33 cellular contexts compared by ENCODE assay signal in the genomic region with DNA sequence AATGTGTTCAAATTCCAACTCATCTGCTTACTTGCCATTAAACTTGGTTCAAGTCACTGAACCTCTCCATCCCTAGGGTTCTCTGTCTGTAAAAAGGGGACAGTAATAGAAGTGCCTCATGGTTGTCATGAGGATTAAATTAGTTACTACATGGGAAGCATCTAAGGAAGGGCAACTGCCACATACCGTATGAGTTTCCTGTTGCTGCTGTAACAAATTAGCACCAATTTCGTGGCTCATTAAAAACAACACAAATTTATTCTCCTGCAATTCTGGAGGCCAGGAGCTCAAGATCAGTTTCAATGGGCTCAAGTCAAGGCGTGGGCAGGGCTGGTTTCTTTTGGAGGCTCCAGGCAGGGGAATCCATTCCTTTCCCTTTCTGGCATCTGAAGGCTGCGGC. TPM values are rescaled to one million over a fixed set of nuclear protein-coding genes. Genes with fewer than 3 reads are reported as not detected.
DNase-seq lines count a peak whose midpoint lies in the region; ATAC-seq, FAIRE-seq and TF ChIP-seq lines count a peak whose summit lies in the region.
"Had no signal": no experiment of that assay in that cellular context is flagged by ENCODE, and none has a peak within 500 bp of the region (broad histone marks: within the 10 kb centered on the region; RNA-seq: fewer than 3 reads in every experiment).

No MANE protein-coding gene starts in this region.

- no peak overlapping the region for H3K4ac ChIP-seq in IMR-90 (ENCODE audit: low read depth, low read length)

- peak overlapping the region; percentile 70 for H2AK9ac ChIP-seq in IMR-90 (replicated peaks; ENCODE audit: low read depth, low read length, poor library complexity)

- intact Hi-C loops in HepG2 (cut with micrococcal nuclease; ENCODE audit: unreplicated experiment) (no loop called here), right lobe of liver (cut with DNase I) (no loop called here), IMR-90 (cut with micrococcal nuclease) (no loop called here), kidney (cut with DNase I) (no loop called here), spleen (cut with DNase I; ENCODE audit: low total_unique reads) (no loop called here)
- intact Hi-C loops in activated CD4-positive, alpha-beta T cell treated with anti-CD3 and anti-CD28 coated beads, Interleukin-2, amount 10 ng/mL, durations not matched to agents 24 days and 14 days (cut with micrococcal nuclease) = no loop called here

- no peak overlapping the region for H3K4me3 Mint-ChIP-seq in activated CD4-positive, alpha-beta T cell treated with anti-CD3 and anti-CD28 coated beads, Interleukin-2, amount 10 ng/mL, durations not matched to agents 24 days and 14 days
- no peak overlapping the region for H3K4me3 Mint-ChIP-seq in T-helper 2 cell treated with Interferon-gamma antibody and Interleukin-4, amounts not matched to agents 5 μg/mL and 100 μg/mL, for 36 hours
- H3K4me3 Mint-ChIP-seq: CD14-positive monocyte; CD4-positive, alpha-beta memory T cell; CD4-positive, CD25-positive, alpha-beta regulatory T cell; CD8-positive, alpha-beta memory T cell had no signal

- TF ChIP-seq RAD21 in HepG2 (CRISPR knock-in tag; IDR thresholded peaks at IDR 0.05) (no peak), IMR-90 (IDR thresholded peaks at IDR 0.05; ENCODE audit: low read length) (no peak)

- no peak overlapping the region for H3K14ac ChIP-seq in IMR-90 (replicated peaks; ENCODE audit: low read depth, low read length)

- H3K4me1 Mint-ChIP-seq in activated CD4-positive, alpha-beta T cell treated with anti-CD3 and anti-CD28 coated beads, Interleukin-2, amount 10 ng/mL, durations not matched to agents 24 days and 14 days = peaks cover 7% of the 10 kb centered on the region
- H3K4me1 Mint-ChIP-seq in T-helper 2 cell treated with Interferon-gamma antibody and Interleukin-4, amounts not matched to agents 5 μg/mL and 100 μg/mL, for 36 hours (ENCODE audit: low read depth) = peaks cover 14% of the 10 kb centered on the region
- H3K4me1 Mint-ChIP-seq: CD8-positive, alpha-beta memory T cell had no signal

- no peak overlapping the region for H3K56ac ChIP-seq in IMR-90 (ENCODE audit: extremely low read depth, insufficient read depth, low read length)

- no peaks in the 10 kb centered on the region for H3K36me3 ChIP-seq in HepG2 (replicated peaks in 1 of 2; ENCODE audit: control insufficient read depth in 1 of 2, insufficient read depth in 2 of 2, low read length in 2 of 2)
- no peaks in the 10 kb centered on the region for H3K36me3 ChIP-seq in right lobe of liver
- no peaks in the 10 kb centered on the region for H3K36me3 ChIP-seq in IMR-90 (ENCODE audit: control insufficient read depth, insufficient read depth, low read length)
- no peaks in the 10 kb centered on the region for H3K36me3 ChIP-seq in kidney (ENCODE audit: control insufficient read depth in 1 of 2, insufficient read depth in 2 of 2, low read length in 2 of 2)
- peaks cover 0 to 51% (median 0%) of the 10 kb centered on the region in 6 donors for H3K36me3 ChIP-seq in spleen
- H3K36me3 ChIP-seq: BE2C, BLaER1 had no signal

- BruUV-seq in HepG2 (replicated peaks; lab: Mats Ljungman, UMichigan) (no TSS peak), IMR-90 (replicated peaks; lab: Mats Ljungman, UMichigan) (no TSS peak)

- H2BK20ac ChIP-seq in IMR-90 (ENCODE audit: low read depth, low read length) = no peak overlapping the region

- no peak overlapping the region for H3K23ac ChIP-seq in IMR-90 (ENCODE audit: low read depth, low read length)

- H4K91ac ChIP-seq in IMR-90 (ENCODE audit: insufficient read depth, low read depth, low read length) = no peak overlapping the region

- in situ Hi-C loops in HepG2 (cut with HindIII; ENCODE audit: extremely low pct_ligation_motif_present, low pct_unique_long_range_greater_than_20kb) (no loop called here), IMR-90 (cut with MboI; ENCODE audit: low sequenced_read_pairs) (no loop called here)

- TF ChIP-seq CTCF in HepG2 (CRISPR knock-in tag; IDR thresholded peaks at IDR 0.05) = no peak
- TF ChIP-seq CTCF in right lobe of liver (IDR thresholded peaks at IDR 0.05) = no peak
- TF ChIP-seq CTCF in IMR-90 (conservative IDR thresholded peaks at IDR 0.05; ENCODE audit: low read depth, low read length) = no peak
- no peak for TF ChIP-seq CTCF in kidney (IDR thresholded peaks at IDR 0.05; ENCODE audit: borderline replicate concordance, extremely low read depth, insufficient read depth)
- no peak for TF ChIP-seq CTCF in spleen (IDR thresholded peaks at IDR 0.05 in 8 of 11, conservative IDR thresholded peaks at IDR 0.05 in 3 of 11)

- no peak overlapping the region for H4K8ac ChIP-seq in IMR-90 (ENCODE audit: low read depth in 2 of 2, low read length in 2 of 2)

- FAIRE-seq in HepG2 (lab: Jason Lieb, UNC) (no peak), kidney (lab: Jason Lieb, UNC) (no peak)
- FAIRE-seq: A204.1, GM12878, GM12892, GM18507 had no signal

- no peak overlapping the region for H3K4me3 ChIP-seq in HepG2 (replicated peaks in 1 of 3; ENCODE audit: insufficient read depth in 1 of 3, low read depth in 2 of 3, low read length in 3 of 3)
- H3K4me3 ChIP-seq in right lobe of liver = no peak overlapping the region
- no peak overlapping the region for H3K4me3 ChIP-seq in IMR-90 (ENCODE audit: insufficient read depth, low read depth, low read length)
- H3K4me3 ChIP-seq in kidney (ENCODE audit: low read length in 2 of 2) = no peak overlapping the region
- H3K4me3 ChIP-seq in spleen = no peak overlapping the region
- H3K4me3 ChIP-seq: BLaER1, GM12878 had no signal

- peaks cover 4 to 61% of the 10 kb centered on the region in 2 experiments for H3K27me3 ChIP-seq in HepG2 (ENCODE audit: control insufficient read depth in 1 of 2, insufficient read depth in 2 of 2, low read length in 2 of 2)
- no peaks in the 10 kb centered on the region for H3K27me3 ChIP-seq in right lobe of liver
- no peaks in the 10 kb centered on the region for H3K27me3 ChIP-seq in IMR-90 (ENCODE audit: control insufficient read depth, insufficient read depth, low read length)
- H3K27me3 ChIP-seq in spleen (replicated peaks in 1 of 7) = peaks cover 0 to 24% (median 0%) of the 10 kb centered on the region in 7 donors
- H3K27me3 ChIP-seq: BLaER1 had no signal

- dilution Hi-C loops in IMR-90 (cut with HindIII; ENCODE audit: low sequenced_read_pairs, unreplicated experiment) = no loop called here

- no peak overlapping the region for H2BK120ac ChIP-seq in IMR-90 (ENCODE audit: low read depth, low read length)

- no peak overlapping the region for H2AFZ ChIP-seq in HepG2 (ENCODE audit: low read length)
- H2AFZ ChIP-seq in IMR-90 (replicated peaks; ENCODE audit: low read length, poor library complexity) = no peak overlapping the region

- no peaks in the 10 kb centered on the region for H3K9me3 ChIP-seq in HepG2 (ENCODE audit: low read length)
- H3K9me3 ChIP-seq in right lobe of liver = no peaks in the 10 kb centered on the region
- no peaks in the 10 kb centered on the region for H3K9me3 ChIP-seq in IMR-90 (ENCODE audit: control insufficient read depth, insufficient read depth, low read length)
- H3K9me3 ChIP-seq in kidney (ENCODE audit: control insufficient read depth in 1 of 2, low read length in 2 of 2) = no peaks in the 10 kb centered on the region
- H3K9me3 ChIP-seq in spleen = no peaks in the 10 kb centered on the region
- H3K9me3 ChIP-seq: BE2C, BLaER1 had no signal

- peaks cover 20% of the 10 kb centered on the region for H3K27me3 Mint-ChIP-seq in activated CD4-positive, alpha-beta T cell treated with anti-CD3 and anti-CD28 coated beads, Interleukin-2, amount 10 ng/mL, durations not matched to agents 24 days and 14 days
- H3K27me3 Mint-ChIP-seq in T-helper 2 cell treated with Interferon-gamma antibody and Interleukin-4, amounts not matched to agents 5 μg/mL and 100 μg/mL, for 36 hours (ENCODE audit: low read depth) = peaks cover 12% of the 10 kb centered on the region

- CTCF ChIA-PET in HepG2 (lab: Yijun Ruan, JAX; ENCODE audit: low intra/inter-chr PET ratio, low total read pairs) = no interaction called here
- CTCF ChIA-PET in IMR-90 (lab: Yijun Ruan, JAX) = no interaction called here

- TF ChIP-seq EP300 in HepG2 (IDR thresholded peaks at IDR 0.05; ENCODE audit: low read depth in 2 of 2, low read length in 2 of 2) (no peak), HepG2 (CRISPR knock-in tag; IDR thresholded peaks at IDR 0.05; ENCODE audit: borderline replicate concordance) (no peak)

- no peak overlapping the region for H4K5ac ChIP-seq in IMR-90 (ENCODE audit: low read depth, low read length)

- no peak overlapping the region for H3K27ac ChIP-seq in HepG2 (ENCODE audit: extremely low read length, insufficient read depth, low read length)
- H3K27ac ChIP-seq in right lobe of liver = no peak overlapping the region
- H3K27ac ChIP-seq in IMR-90 (ENCODE audit: insufficient read depth, low read length) = no peak overlapping the region
- no peak overlapping the region for H3K27ac ChIP-seq in kidney (ENCODE audit: low read depth in 2 of 2, low read length in 2 of 2)
- no peak overlapping the region for H3K27ac ChIP-seq in spleen
- H3K27ac ChIP-seq: BLaER1 had no signal

- no peak overlapping the region for H2BK5ac ChIP-seq in IMR-90 (ENCODE audit: low read depth, low read length, poor library complexity, severe bottlenecking)

- ATAC-seq in HepG2 (no peak), right lobe of liver (no peak), IMR-90 (ENCODE audit: low read depth) (no peak), HG02678 (IDR thresholded peaks at IDR 0.05; ENCODE audit: unreplicated experiment) (no peak)
- ATAC-seq: GM12878 had no signal

- no peaks in the 10 kb centered on the region; the same call in 1 of the 2 replicates for H3K9me1 ChIP-seq in IMR-90 (ENCODE audit: insufficient read depth, low read length)

- POLR2A ChIA-PET in HepG2 (lab: Yijun Ruan, JAX) (no interaction called here), IMR-90 (lab: Charles Lee; ENCODE audit: unreplicated experiment) (no interaction called here)

- H4K20me1 ChIP-seq in HepG2 (ENCODE audit: insufficient read depth, low read length) (peaks cover 5% of the 10 kb centered on the region; the same call in 1 of the 2 replicates), IMR-90 (ENCODE audit: insufficient read depth, low read length) (no peaks in the 10 kb centered on the region; the same call in 1 of the 2 replicates)
- H4K20me1 ChIP-seq: BLaER1 had no signal

- H3K36me3 Mint-ChIP-seq in activated CD4-positive, alpha-beta T cell treated with anti-CD3 and anti-CD28 coated beads, Interleukin-2, amount 10 ng/mL, durations not matched to agents 24 days and 14 days (ENCODE audit: low read depth) = no peaks in the 10 kb centered on the region
- H3K36me3 Mint-ChIP-seq in T-helper 2 cell treated with Interferon-gamma antibody and Interleukin-4, amounts not matched to agents 5 μg/mL and 100 μg/mL, for 36 hours (ENCODE audit: low read depth) = no peaks in the 10 kb centered on the region
- H3K36me3 Mint-ChIP-seq: CD8-positive, alpha-beta memory T cell had no signal

- H3K9ac ChIP-seq in HepG2 (ENCODE audit: insufficient read depth, low read depth, low read length) = no peak overlapping the region
- no peak overlapping the region for H3K9ac ChIP-seq in IMR-90 (ENCODE audit: low read depth, low read length)
- H3K9ac ChIP-seq in kidney (ENCODE audit: low read length in 2 of 2) = no peak overlapping the region
- H3K9ac ChIP-seq: BLaER1 had no signal

- WGBS in HepG2 (ENCODE audit: low lambda C conversion rate) = 20% methylated on average over 4 of the region's 4 CpGs
- 76% methylated on average over 4 of the region's 4 CpGs for WGBS in right lobe of liver (ENCODE audit: insufficient coverage, low coverage, low lambda C conversion rate, missing lambda C conversion rate)
- 100% methylated on average over 1 of the region's 4 CpGs; no CpG with 5 or more reads in 1 of the 2 experiments for WGBS in IMR-90 (ENCODE audit: extremely low coverage in 2 of 2, insufficient read length in 1 of 2), 2 experiments
- WGBS in spleen, 5 donors = 74 to 93% (median 90%) methylated on average over 4 of the region's 4 CpGs

- H3K9me3 Mint-ChIP-seq in activated CD4-positive, alpha-beta T cell treated with anti-CD3 and anti-CD28 coated beads, Interleukin-2, amount 10 ng/mL, durations not matched to agents 24 days and 14 days = peaks cover 10% of the 10 kb centered on the region
- peaks cover 8% of the 10 kb centered on the region for H3K9me3 Mint-ChIP-seq in T-helper 2 cell treated with Interferon-gamma antibody and Interleukin-4, amounts not matched to agents 5 μg/mL and 100 μg/mL, for 36 hours
- H3K9me3 Mint-ChIP-seq: CD8-positive, alpha-beta memory T cell had no signal

- DNase-seq in HepG2 (ENCODE audit: low spot score) (no peak), right lobe of liver (no peak), IMR-90 (no peak), kidney (peak; percentile 26), spleen (peak; percentile 14)
- no peak for DNase-seq in activated CD4-positive, alpha-beta T cell treated with anti-CD3 and anti-CD28 coated beads, Interleukin-2, amount 10 ng/mL, durations not matched to agents 24 days and 14 days
- no peak for DNase-seq in T-helper 2 cell treated with Interferon-gamma antibody and Interleukin-4, amounts not matched to agents 5 μg/mL and 100 μg/mL, for 36 hours (ENCODE audit: low spot score)
- DNase-seq: 8988T; ACHN; BE2C; C1 segment of cervical spinal cord; CD4-positive, alpha-beta memory T cell; CD4-positive, CD25-positive, alpha-beta regulatory T cell; CD8-positive, alpha-beta memory T cell; COR-L47; DMS 273 treated with DMSO at 0.1 percent for 48 hours; DMS153; DMS53; DMS79; DND-41; EL; GDM1 had no signal

- H3K79me2 ChIP-seq in HepG2 (ENCODE audit: insufficient read depth, low read length) = no peaks in the 10 kb centered on the region

- H3K4me2 ChIP-seq in HepG2 (ENCODE audit: low read depth, low read length) (no peak overlapping the region), IMR-90 (ENCODE audit: low read depth, low read length) (no peak overlapping the region)
- H3K4me2 ChIP-seq: BLaER1 had no signal

- H3K18ac ChIP-seq in IMR-90 (ENCODE audit: low read depth, low read length) = no peak overlapping the region

- no peaks in the 10 kb centered on the region for H3K4me1 ChIP-seq in HepG2 (ENCODE audit: insufficient read depth, low read length)
- H3K4me1 ChIP-seq in right lobe of liver = no peaks in the 10 kb centered on the region
- no peaks in the 10 kb centered on the region for H3K4me1 ChIP-seq in IMR-90 (ENCODE audit: control insufficient read depth, insufficient read depth, low read length)
- H3K4me1 ChIP-seq in kidney (ENCODE audit: control insufficient read depth in 1 of 2, insufficient read depth in 1 of 2, low read depth in 1 of 2, low read length in 2 of 2) = no peaks in the 10 kb centered on the region
- peaks cover 0 to 33% (median 6%) of the 10 kb centered on the region in 6 donors for H3K4me1 ChIP-seq in spleen
- H3K4me1 ChIP-seq: BE2C had no signal

- no peak overlapping the region for H3K27ac Mint-ChIP-seq in activated CD4-positive, alpha-beta T cell treated with anti-CD3 and anti-CD28 coated beads, Interleukin-2, amount 10 ng/mL, durations not matched to agents 24 days and 14 days
- no peak overlapping the region for H3K27ac Mint-ChIP-seq in T-helper 2 cell treated with Interferon-gamma antibody and Interleukin-4, amounts not matched to agents 5 μg/mL and 100 μg/mL, for 36 hours
- H3K27ac Mint-ChIP-seq: CD4-positive, CD25-positive, alpha-beta regulatory T cell had no signal

- TF ChIP-seq POLR2A in HepG2 (IDR thresholded peaks at IDR 0.05; ENCODE audit: insufficient read depth in 1 of 2, low read depth in 2 of 2, low read length in 2 of 2) (no peak), right lobe of liver (IDR thresholded peaks at IDR 0.05) (no peak), IMR-90 (IDR thresholded peaks at IDR 0.05; ENCODE audit: low read depth, low read length) (no peak), spleen (IDR thresholded peaks at IDR 0.05) (no peak)

- no peak overlapping the region for H2BK15ac ChIP-seq in IMR-90 (ENCODE audit: low read depth, low read length)

- no peak overlapping the region for H2AK5ac ChIP-seq in IMR-90 (ENCODE audit: low read depth, low read length)

- H3K79me1 ChIP-seq in IMR-90 (ENCODE audit: low read depth in 1 of 2, low read length in 2 of 2) = no peaks in the 10 kb centered on the region

RNA-seq across cellular contexts. Expression of gene CD300LF, which starts 18.6 kb away (rescaled TPM):
- total RNA-seq in HepG2 (2016; rRNA removed; fragmentation: Illumina TruSeq; extraction: Trizol) = not detected in 2 replicates
- total RNA-seq in HepG2 (2016; cell fraction: cytosol; rRNA removed; fragmentation: Illumina TruSeq; extraction: Trizol; ENCODE audit: low read depth) = not detected in 2 replicates
- total RNA-seq in HepG2 (2016; cell fraction: insoluble cytoplasmic fraction; rRNA removed; fragmentation: Illumina TruSeq; extraction: Trizol) = not detected in 2 replicates
- total RNA-seq in HepG2 (2016; cell fraction: membrane; rRNA removed; fragmentation: Illumina TruSeq; extraction: Trizol) = not detected in 2 replicates
- not detected in 2 replicates for total RNA-seq in HepG2 (2016; cell fraction: nucleus; rRNA removed; fragmentation: Illumina TruSeq; extraction: Trizol)
- polyA plus RNA-seq in HepG2 (2011; rRNA removed) = not detected in 2 replicates
- polyA plus RNA-seq in HepG2 (2011; cell fraction: cytosol; rRNA removed) = not detected in 2 replicates
- not detected in 2 replicates for polyA plus RNA-seq in HepG2 (2011; cell fraction: nucleus; rRNA removed)
- polyA plus RNA-seq in HepG2 (2012) = not detected in 2 replicates
- not detected in 2 replicates for polyA plus RNA-seq in HepG2 (2016; cell fraction: cytosol; fragmentation: Illumina TruSeq; extraction: Trizol; ENCODE audit: low read depth)
- polyA plus RNA-seq in HepG2 (2016; cell fraction: insoluble cytoplasmic fraction; fragmentation: Illumina TruSeq; extraction: Trizol; ENCODE audit: low read depth) = not detected in 2 replicates
- polyA plus RNA-seq in HepG2 (2016; cell fraction: membrane; fragmentation: Illumina TruSeq; extraction: Trizol; ENCODE audit: low read depth) = not detected in 2 replicates
- not detected in 2 replicates for polyA plus RNA-seq in HepG2 (2016; cell fraction: nucleus; fragmentation: Illumina TruSeq; extraction: Trizol; ENCODE audit: insufficient read depth, low read depth)
- not detected in 2 replicates for polyA minus RNA-seq in HepG2 (2011; rRNA and poly(A)+ RNA removed; ENCODE audit: low replicate concordance)
- polyA minus RNA-seq in HepG2 (2011; cell fraction: cytosol; rRNA and poly(A)+ RNA removed) = not detected in 2 replicates
- polyA minus RNA-seq in HepG2 (2011; cell fraction: nucleus; rRNA and poly(A)+ RNA removed) = not detected in 2 replicates
- 1 to 10 TPM in 2 of 6 experiments, under 1 TPM in 3, not detected in 1; 0.44 to 2.6 (median 0.74) TPM for total RNA-seq in right lobe of liver
- total RNA-seq in IMR-90 (2012; rRNA removed) = not detected in 2 replicates
- not detected in 2 replicates for polyA plus RNA-seq in IMR-90 (2012; rRNA removed)
- polyA plus RNA-seq in IMR-90 (2012; cell fraction: cytosol; rRNA removed) = not detected in 2 replicates
- polyA plus RNA-seq in IMR-90 (2012; cell fraction: nucleus; rRNA removed; ENCODE audit: low replicate concordance) = not detected in 2 replicates
- total RNA-seq in kidney = 3.1 TPM
- 0.49 TPM for polyA plus RNA-seq in kidney (ENCODE audit: insufficient read depth, low read depth, low replicate concordance)
- total RNA-seq in spleen = 10 to 100 TPM; 29.5 to 45.8 (median 33.0) TPM
- 10 to 100 TPM; 13.1 to 30.6 (median 23.9) TPM for polyA plus RNA-seq in spleen
- total RNA-seq in activated CD4-positive, alpha-beta T cell treated with anti-CD3 and anti-CD28 coated beads, Interleukin-2, amount 10 ng/mL, durations not matched to agents 24 days and 14 days = not detected in 2 replicates
- total RNA-seq: A673; CD8-positive, alpha-beta memory T cell; Daoy; G401; GM12878 had no signal
- polyA plus RNA-seq: AG04450; CD4-positive, alpha-beta memory T cell; CD8-positive, alpha-beta memory T cell had no signal

RNA-seq across cellular contexts. Expression of gene RAB37, which starts 43.0 kb away (rescaled TPM):
- total RNA-seq in HepG2 (2016; rRNA removed; fragmentation: Illumina TruSeq; extraction: Trizol) (0.91 and 1.1 TPM in 2 replicates), right lobe of liver (10 to 100 TPM in 3 of 6 experiments, 1 to 10 TPM in 3; 5.0 to 14.4 (median 9.0) TPM), IMR-90 (2012; rRNA removed) (not detected in 2 replicates), kidney (5.6 TPM), spleen (10 to 100 TPM; 17.4 to 29.2 (median 24.3) TPM)
- total RNA-seq in HepG2 (2016; cell fraction: cytosol; rRNA removed; fragmentation: Illumina TruSeq; extraction: Trizol; ENCODE audit: low read depth) = 0.30 TPM in 1 of 2 replicates, not detected in the other
- 0.73 and 1.0 TPM in 2 replicates for total RNA-seq in HepG2 (2016; cell fraction: insoluble cytoplasmic fraction; rRNA removed; fragmentation: Illumina TruSeq; extraction: Trizol)
- total RNA-seq in HepG2 (2016; cell fraction: membrane; rRNA removed; fragmentation: Illumina TruSeq; extraction: Trizol) = 0.83 and 0.93 TPM in 2 replicates
- total RNA-seq in HepG2 (2016; cell fraction: nucleus; rRNA removed; fragmentation: Illumina TruSeq; extraction: Trizol) = 0.96 and 1.3 TPM in 2 replicates
- polyA plus RNA-seq in HepG2 (2011; rRNA removed) (3.7 and 4.7 TPM in 2 replicates), IMR-90 (2012; rRNA removed) (0.19 TPM in 1 of 2 replicates, not detected in the other), kidney (ENCODE audit: insufficient read depth, low read depth, low replicate concordance) (1.7 TPM), spleen (10 to 100 TPM; 16.6 to 37.6 (median 19.8) TPM)
- polyA plus RNA-seq in HepG2 (2011; cell fraction: cytosol; rRNA removed) = 2.1 and 2.8 TPM in 2 replicates
- polyA plus RNA-seq in HepG2 (2011; cell fraction: nucleus; rRNA removed) = 7.0 and 8.4 TPM in 2 replicates
- 1.8 and 2.4 TPM in 2 replicates for polyA plus RNA-seq in HepG2 (2012)
- polyA plus RNA-seq in HepG2 (2016; cell fraction: cytosol; fragmentation: Illumina TruSeq; extraction: Trizol; ENCODE audit: low read depth) = 0.18 and 0.22 TPM in 2 replicates
- 0.83 and 0.93 TPM in 2 replicates for polyA plus RNA-seq in HepG2 (2016; cell fraction: insoluble cytoplasmic fraction; fragmentation: Illumina TruSeq; extraction: Trizol; ENCODE audit: low read depth)
- polyA plus RNA-seq in HepG2 (2016; cell fraction: membrane; fragmentation: Illumina TruSeq; extraction: Trizol; ENCODE audit: low read depth) = 0.48 and 0.49 TPM in 2 replicates
- polyA plus RNA-seq in HepG2 (2016; cell fraction: nucleus; fragmentation: Illumina TruSeq; extraction: Trizol; ENCODE audit: insufficient read depth, low read depth) = 2.4 and 2.8 TPM in 2 replicates
- polyA minus RNA-seq in HepG2 (2011; rRNA and poly(A)+ RNA removed; ENCODE audit: low replicate concordance) = 2.2 TPM in 1 of 2 replicates, not detected in the other
- polyA minus RNA-seq in HepG2 (2011; cell fraction: cytosol; rRNA and poly(A)+ RNA removed) = 0.70 and 2.0 TPM in 2 replicates
- 1.4 and 1.7 TPM in 2 replicates for polyA minus RNA-seq in HepG2 (2011; cell fraction: nucleus; rRNA and poly(A)+ RNA removed)
- 0.09 and 0.10 TPM in 2 replicates for polyA plus RNA-seq in IMR-90 (2012; cell fraction: cytosol; rRNA removed)
- polyA plus RNA-seq in IMR-90 (2012; cell fraction: nucleus; rRNA removed; ENCODE audit: low replicate concordance) = 0.12 and 0.16 TPM in 2 replicates
- total RNA-seq in activated CD4-positive, alpha-beta T cell treated with anti-CD3 and anti-CD28 coated beads, Interleukin-2, amount 10 ng/mL, durations not matched to agents 24 days and 14 days = 5.5 and 7.5 TPM in 2 replicates
- total RNA-seq: A673, Daoy had no signal

RNA-seq across cellular contexts. Expression of gene NHERF1, which starts 54.3 kb away (rescaled TPM):
- total RNA-seq in HepG2 (2016; rRNA removed; fragmentation: Illumina TruSeq; extraction: Trizol) (138 and 169 TPM in 2 replicates), right lobe of liver (100 to 1,000 TPM; 105 to 218 (median 161) TPM), IMR-90 (2012; rRNA removed) (3.3 and 3.8 TPM in 2 replicates), kidney (71.3 TPM), spleen (10 to 100 TPM; 41.9 to 85.6 (median 53.9) TPM)
- 27.0 and 28.2 TPM in 2 replicates for total RNA-seq in HepG2 (2016; cell fraction: cytosol; rRNA removed; fragmentation: Illumina TruSeq; extraction: Trizol; ENCODE audit: low read depth)
- total RNA-seq in HepG2 (2016; cell fraction: insoluble cytoplasmic fraction; rRNA removed; fragmentation: Illumina TruSeq; extraction: Trizol) = 118 and 171 TPM in 2 replicates
- total RNA-seq in HepG2 (2016; cell fraction: membrane; rRNA removed; fragmentation: Illumina TruSeq; extraction: Trizol) = 64.4 and 79.9 TPM in 2 replicates
- 75.3 and 85.2 TPM in 2 replicates for total RNA-seq in HepG2 (2016; cell fraction: nucleus; rRNA removed; fragmentation: Illumina TruSeq; extraction: Trizol)
- polyA plus RNA-seq in HepG2 (2011; rRNA removed) (266 and 269 TPM in 2 replicates), IMR-90 (2012; rRNA removed) (11.8 and 14.5 TPM in 2 replicates), kidney (ENCODE audit: insufficient read depth, low read depth, low replicate concordance) (448 TPM), spleen (10 to 100 TPM; 28.7 to 51.8 (median 37.2) TPM)
- 232 and 243 TPM in 2 replicates for polyA plus RNA-seq in HepG2 (2011; cell fraction: cytosol; rRNA removed)
- 152 and 164 TPM in 2 replicates for polyA plus RNA-seq in HepG2 (2011; cell fraction: nucleus; rRNA removed)
- polyA plus RNA-seq in HepG2 (2012) = 209 and 226 TPM in 2 replicates
- polyA plus RNA-seq in HepG2 (2016; cell fraction: cytosol; fragmentation: Illumina TruSeq; extraction: Trizol; ENCODE audit: low read depth) = 52.4 and 55.7 TPM in 2 replicates
- polyA plus RNA-seq in HepG2 (2016; cell fraction: insoluble cytoplasmic fraction; fragmentation: Illumina TruSeq; extraction: Trizol; ENCODE audit: low read depth) = 275 and 359 TPM in 2 replicates
- polyA plus RNA-seq in HepG2 (2016; cell fraction: membrane; fragmentation: Illumina TruSeq; extraction: Trizol; ENCODE audit: low read depth) = 109 and 126 TPM in 2 replicates
- 248 and 253 TPM in 2 replicates for polyA plus RNA-seq in HepG2 (2016; cell fraction: nucleus; fragmentation: Illumina TruSeq; extraction: Trizol; ENCODE audit: insufficient read depth, low read depth)
- polyA minus RNA-seq in HepG2 (2011; rRNA and poly(A)+ RNA removed; ENCODE audit: low replicate concordance) = 92.0 and 295 TPM in 2 replicates
- polyA minus RNA-seq in HepG2 (2011; cell fraction: cytosol; rRNA and poly(A)+ RNA removed) = 130 and 139 TPM in 2 replicates
- 62.8 and 68.1 TPM in 2 replicates for polyA minus RNA-seq in HepG2 (2011; cell fraction: nucleus; rRNA and poly(A)+ RNA removed)
- 12.1 and 16.9 TPM in 2 replicates for polyA plus RNA-seq in IMR-90 (2012; cell fraction: cytosol; rRNA removed)
- 8.0 and 9.1 TPM in 2 replicates for polyA plus RNA-seq in IMR-90 (2012; cell fraction: nucleus; rRNA removed; ENCODE audit: low replicate concordance)
- total RNA-seq in activated CD4-positive, alpha-beta T cell treated with anti-CD3 and anti-CD28 coated beads, Interleukin-2, amount 10 ng/mL, durations not matched to agents 24 days and 14 days = 134 and 138 TPM in 2 replicates

Comparison
In these comparisons a context has a peak if more than half of its experiments do, and no peak if none do; other contexts are left out.
1. DNase-seq: peak in kidney (single experiment) and spleen (single experiment); none in HepG2 (single experiment), right lobe of liver (0 of 3), IMR-90 (single experiment), activated CD4-positive, alpha-beta T cell treated with anti-CD3 and anti-CD28 coated beads, Interleukin-2, amount 10 ng/mL, durations not matched to agents 24 days and 14 days (single experiment) and T-helper 2 cell treated with Interferon-gamma antibody and Interleukin-4, amounts not matched to agents 5 μg/mL and 100 μg/mL, for 36 hours (single experiment).